10 cellular contexts compared by ENCODE assay signal in the genomic region with DNA sequence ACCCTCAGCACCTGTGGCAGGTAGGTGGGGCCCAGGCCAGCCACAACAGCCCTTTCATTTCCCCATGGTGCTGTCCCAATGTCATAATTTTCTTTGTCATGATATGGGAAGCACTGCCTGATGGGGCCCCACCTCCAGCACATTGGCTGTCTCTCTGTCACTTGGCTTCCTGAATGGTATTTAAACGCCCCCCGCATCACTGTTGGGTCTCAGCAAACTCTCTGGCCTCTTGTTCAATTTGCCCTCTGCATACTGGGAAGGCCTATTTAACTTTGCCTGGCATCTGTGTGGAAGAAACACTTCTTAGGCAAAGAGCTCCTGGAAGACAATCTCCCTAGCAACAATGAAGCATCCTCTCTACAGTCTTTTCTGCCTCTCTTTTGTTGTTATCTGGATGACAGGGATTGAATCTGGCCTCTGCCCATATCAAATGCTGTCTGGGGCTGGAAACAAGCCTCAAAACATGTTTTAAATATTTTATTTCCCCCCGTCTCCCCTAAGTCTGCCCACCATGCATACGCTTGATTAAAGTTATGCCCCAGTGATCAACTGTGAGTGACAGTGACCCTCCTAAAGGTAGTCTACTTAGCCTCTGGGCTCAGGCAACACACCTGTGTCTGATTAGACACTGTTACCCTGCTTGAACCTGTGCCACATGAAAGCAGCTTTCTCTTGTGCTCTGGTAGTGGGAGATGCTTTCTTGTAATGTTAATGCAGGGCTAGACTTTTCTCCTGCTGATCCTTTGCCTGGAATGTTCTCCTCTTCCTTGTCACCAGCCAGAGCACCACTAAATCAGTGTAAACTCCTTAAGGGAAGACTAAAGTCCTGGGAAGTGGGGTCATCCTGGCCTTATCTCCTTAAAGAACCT. TPM values are rescaled to one million over a fixed set of nuclear protein-coding genes. Genes with fewer than 3 reads are reported as not detected.
A peak's percentile ranks its signal among the peaks of the same experiment; 100 is the strongest.
DNase-seq lines count a peak whose midpoint lies in the region; ATAC-seq and TF ChIP-seq lines count a peak whose summit lies in the region.
"Had no signal": no experiment of that assay in that cellular context is flagged by ENCODE, and none has a peak within 500 bp of the region (broad histone marks: within the 10 kb centered on the region; RNA-seq: fewer than 3 reads in every experiment).

No MANE protein-coding gene starts in this region.

- peaks cover 66% of the 10 kb centered on the region for H3K4me1 Mint-ChIP-seq in activated CD8-positive, alpha-beta T cell treated with anti-CD3 and anti-CD28 coated beads for 36 hours (ENCODE audit: low read depth)

- no peak overlapping the region for H3K4me3 Mint-ChIP-seq in activated CD8-positive, alpha-beta T cell treated with anti-CD3 and anti-CD28 coated beads for 36 hours

- no peak for TF ChIP-seq CTCF in activated CD8-positive, alpha-beta T cell treated with anti-CD3 and anti-CD28 coated beads for 36 hours (IDR thresholded peaks at IDR 0.05)

- CTCF ChIA-PET in activated CD8-positive, alpha-beta T cell treated with anti-CD3 and anti-CD28 coated beads for 36 hours (lab: Charles Lee) = interaction anchor here (0.7 to 1.1 kb wide), 2 partner anchors 12 to 18 kb away, joined by 3 read pairs; no protein-coding TSS in a partner anchor

- peaks cover 19% of the 10 kb centered on the region for H3K36me3 Mint-ChIP-seq in activated CD8-positive, alpha-beta T cell treated with anti-CD3 and anti-CD28 coated beads for 36 hours (ENCODE audit: low read depth)

- H3K27ac Mint-ChIP-seq in activated CD8-positive, alpha-beta T cell treated with anti-CD3 and anti-CD28 coated beads for 36 hours = peak overlapping the region; percentile 99

- POLR2A ChIA-PET in activated CD8-positive, alpha-beta T cell treated with anti-CD3 and anti-CD28 coated beads for 36 hours (lab: Charles Lee) = interaction anchor here (0.6 to 1.0 kb wide), 6 partner anchors 10 to 50 kb away, joined by 3 to 9 read pairs (median 4); no protein-coding TSS in a partner anchor

- no peak overlapping the region for H3K4me3 ChIP-seq in skin epidermis
- H3K4me3 ChIP-seq: thoracic aorta had no signal

- peak; percentile 37 for DNase-seq in SIG-M5 treated with dmso at 0.1 percent for 504 hours (lab: John Stamatoyannopoulos, UW; ENCODE audit: unreplicated experiment)
- DNase-seq in SIG-M5 (lab: John Stamatoyannopoulos, UW) = no peak
- DNase-seq in activated CD8-positive, alpha-beta T cell treated with anti-CD3 and anti-CD28 coated beads for 36 hours = peak; percentile 65
- no peak for DNase-seq in DMS79 (lab: John Stamatoyannopoulos, UW)
- DNase-seq in T-helper 2 cell = no peak
- no peak for DNase-seq in caudate nucleus (lab: John Stamatoyannopoulos, UW)
- DNase-seq: NCI-H2081 had no signal

- H3K27ac ChIP-seq in skin epidermis = peak overlapping the region in 16 of 21 experiments; percentile 4 to 82 (median 54)
- H3K27ac ChIP-seq in caudate nucleus (ENCODE audit: low read depth, low read length) = no peak overlapping the region
- H3K27ac ChIP-seq: thoracic aorta had no signal

- intact Hi-C loops in activated CD8-positive, alpha-beta T cell treated with anti-CD3 and anti-CD28 coated beads for 36 hours (cut with micrococcal nuclease) = loop anchor here (5.0 to 10.0 kb wide), 4 partner anchors 34 to 238 kb away; no protein-coding TSS in a partner anchor

- no peaks in the 10 kb centered on the region for H3K27me3 Mint-ChIP-seq in activated CD8-positive, alpha-beta T cell treated with anti-CD3 and anti-CD28 coated beads for 36 hours

- peak; percentile 11 for ATAC-seq in HG02763 (IDR thresholded peaks at IDR 0.05; ENCODE audit: unreplicated experiment)
- ATAC-seq in activated CD8-positive, alpha-beta T cell treated with anti-CD3 and anti-CD28 coated beads for 36 hours = peak; percentile 19

- peaks cover 7% of the 10 kb centered on the region for H3K9me3 Mint-ChIP-seq in activated CD8-positive, alpha-beta T cell treated with anti-CD3 and anti-CD28 coated beads for 36 hours

RNA-seq across cellular contexts. Expression of a gene that starts 35.0 kb away (rescaled TPM):
- total RNA-seq in activated CD8-positive, alpha-beta T cell treated with anti-CD3 and anti-CD28 coated beads for 36 hours = 10 to 100 TPM; 18.8 to 22.6 TPM

Comparison
In these comparisons a context has a peak if more than half of its experiments do, and no peak if none do; other contexts are left out.
1. DNase-seq: peak in SIG-M5 treated with dmso at 0.1 percent for 504 hours (single experiment) and activated CD8-positive, alpha-beta T cell treated with anti-CD3 and anti-CD28 coated beads for 36 hours (single experiment); none in SIG-M5 (single experiment), DMS79 (single experiment), T-helper 2 cell (0 of 5) and caudate nucleus (0 of 61).